23 cellular contexts compared by ENCODE assay signal in the genomic region with DNA sequence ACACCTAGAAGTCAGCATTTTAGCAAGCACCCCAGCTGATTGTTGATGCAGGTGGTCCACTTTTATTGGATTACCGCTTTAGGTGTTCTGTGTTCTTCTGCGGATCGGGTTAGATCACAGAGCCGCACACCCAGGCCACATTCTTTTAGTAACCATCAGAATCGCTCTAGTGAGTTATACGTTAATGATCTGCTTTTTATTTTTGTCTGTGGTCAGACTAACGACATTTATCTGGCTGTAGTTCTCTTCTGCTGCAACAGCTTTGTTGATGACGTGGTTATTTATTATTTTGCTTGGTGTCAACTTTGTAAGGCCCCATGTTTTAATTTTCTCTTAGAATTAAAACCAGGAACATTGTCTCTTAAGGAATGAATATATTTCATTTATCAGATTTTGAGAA.
"Had no signal": no experiment of that assay in that cellular context is flagged by ENCODE, and none has a peak within 500 bp of the region (broad histone marks: within the 10 kb centered on the region; RNA-seq: fewer than 3 reads in every experiment).

No MANE protein-coding gene starts in this region.

- H3K27ac ChIP-seq: esophagus muscularis mucosa, foreskin keratinocyte, gastroesophageal sphincter, heart right ventricle, lower lobe of right lung, pancreas, right atrium auricular region, stomach, thyroid gland had no signal

- H3K9me3 ChIP-seq: esophagus muscularis mucosa, gastroesophageal sphincter, lower lobe of right lung, pancreas, right atrium auricular region, stomach, thyroid gland had no signal

- H3K4me1 Mint-ChIP-seq: endodermal cell; natural killer cell; stimulated activated effector memory CD8-positive, alpha-beta T cell treated with anti-CD3 and anti-CD28 coated beads, Interleukin-12 subunit alpha, Interleukin-12 subunit beta, amount 100 ng/mL, for 72 hours had no signal

- H3K27ac Mint-ChIP-seq: endodermal cell; natural killer cell; stimulated activated effector memory CD8-positive, alpha-beta T cell treated with anti-CD3 and anti-CD28 coated beads, Interleukin-12 subunit alpha, Interleukin-12 subunit beta, amount 100 ng/mL, for 72 hours; type B pancreatic cell had no signal

- H3K27me3 Mint-ChIP-seq: type B pancreatic cell had no signal

- H3K4me2 ChIP-seq: smooth muscle cell had no signal

- H3K4me1 ChIP-seq: esophagus muscularis mucosa, foreskin keratinocyte, gastroesophageal sphincter, heart right ventricle, lower lobe of right lung, pancreas, right atrium auricular region, stomach, thyroid gland had no signal

- H3K9me3 Mint-ChIP-seq: endodermal cell; stimulated activated effector memory CD8-positive, alpha-beta T cell treated with anti-CD3 and anti-CD28 coated beads, Interleukin-12 subunit alpha, Interleukin-12 subunit beta, amount 100 ng/mL, for 72 hours; type B pancreatic cell had no signal

- H3K4me3 Mint-ChIP-seq: endodermal cell; natural killer cell; stimulated activated effector memory CD8-positive, alpha-beta T cell treated with anti-CD3 and anti-CD28 coated beads, Interleukin-12 subunit alpha, Interleukin-12 subunit beta, amount 100 ng/mL, for 72 hours; type B pancreatic cell had no signal

- H3K27me3 ChIP-seq: esophagus muscularis mucosa, foreskin keratinocyte, gastroesophageal sphincter, heart right ventricle, pancreas, right atrium auricular region, stomach, thyroid gland had no signal

- H3K36me3 Mint-ChIP-seq: natural killer cell had no signal

- DNase-seq: effector CD8-positive, alpha-beta T cell; endodermal cell; foreskin keratinocyte; glutamatergic neuron; heart right ventricle; hippocampal formation; left ventricle myocardium superior; lower lobe of right lung; natural killer cell; occipital lobe; pancreas; stimulated activated CD4-positive, alpha-beta T cell treated with anti-CD3 and anti-CD28 coated beads, Interleukin-12 subunit alpha, Interleukin-12 subunit beta, amount 100 ng/mL, for 4 hours; stimulated activated CD4-positive, alpha-beta T cell treated with anti-CD3 and anti-CD28 coated beads, Interleukin-1b, Interleukin-23, amount 100 ng/mL, for 48 hours; stimulated activated CD4-positive, alpha-beta T cell treated with anti-CD3 and anti-CD28 coated beads, Interleukin-4, amount 100 ng/mL, for 1 hour; stimulated activated naive CD4-positive, alpha-beta T cell treated with Interleukin-2 at 50 U/mL for 16 hours; stomach; thyroid gland had no signal

- H3K4me3 ChIP-seq: esophagus muscularis mucosa, gastroesophageal sphincter, heart right ventricle, lower lobe of right lung, pancreas, right atrium auricular region, smooth muscle cell, stomach, thyroid gland had no signal
